Comparison of ENCODE assay signal across 16 cellular contexts in genomic region chr17:18031955-18032354, GRCh38. TPM values are rescaled to one million over a fixed set of nuclear protein-coding genes. Genes with fewer than 3 reads are reported as not detected.
DNase-seq lines count a peak whose midpoint lies in the region; ATAC-seq and TF ChIP-seq lines count a peak whose summit lies in the region.
"Had no signal": no experiment of that assay in that cellular context is flagged by ENCODE, and none has a peak within 500 bp of the region (broad histone marks: within the 10 kb centered on the region; RNA-seq: fewer than 3 reads in every experiment).

No MANE protein-coding gene starts in this region.

- no peak overlapping the region for H3K4me3 Mint-ChIP-seq in neural crest cell

- H3K27ac ChIP-seq in coronary artery: no peak overlapping the region
- H3K27ac ChIP-seq: epithelial cell of prostate, HL-60 had no signal

- peak; percentile 78 for DNase-seq in Daoy (ENCODE audit: low read depth)
- DNase-seq in epithelial cell of proximal tubule (ENCODE audit: low read depth): peak; percentile 18
- no peak for DNase-seq in neural crest cell (ENCODE audit: low read depth, low spot score)
- DNase-seq in GM03348 (ENCODE audit: low spot score): no peak
- no peak for DNase-seq in NCI-H1436 (lab: John Stamatoyannopoulos, UW)
- DNase-seq in coronary artery (ENCODE audit: low spot score): no peak
- DNase-seq: activated CD4-positive, alpha-beta T cell treated with anti-CD3 and anti-CD28 coated beads for 48 hours; BE2C; DMS79 treated with DMSO at 0.1 percent for 48 hours; NCI-H2171 had no signal

- peaks cover 13% of the 10 kb centered on the region for H3K4me1 Mint-ChIP-seq in neural crest cell

- H3K9me3 Mint-ChIP-seq in neural crest cell: no peaks in the 10 kb centered on the region
- H3K9me3 Mint-ChIP-seq: activated T-helper 2 cell treated with anti-CD3 and anti-CD28 coated beads, Interferon-gamma antibody, Interleukin-2, Interleukin-4, amounts not matched to agents 10 μg/mL and 5 μg/mL and 100 μg/mL, durations not matched to agents 14 hours and 24 hours and 36 hours had no signal

- no peaks in the 10 kb centered on the region for H3K27me3 Mint-ChIP-seq in neural crest cell (ENCODE audit: low read depth)

- no peak overlapping the region for H3K4me3 ChIP-seq in epithelial cell of proximal tubule (ENCODE audit: low read depth, low read length)
- H3K4me3 ChIP-seq in coronary artery: no peak overlapping the region

- no peak for TF ChIP-seq CTCF in epithelial cell of proximal tubule (conservative IDR thresholded peaks at IDR 0.05; ENCODE audit: low read depth, low read length)
- TF ChIP-seq CTCF in neural crest cell (conservative IDR thresholded peaks at IDR 0.05): no peak
- TF ChIP-seq CTCF in coronary artery (IDR thresholded peaks at IDR 0.05): no peak

- no peaks in the 10 kb centered on the region for H3K36me3 Mint-ChIP-seq in neural crest cell (ENCODE audit: low read depth)

- peak overlapping the region; percentile 12 for H3K27ac Mint-ChIP-seq in neural crest cell (ENCODE audit: unreplicated experiment)

- ATAC-seq in GM18498 (IDR thresholded peaks at IDR 0.05; ENCODE audit: unreplicated experiment): no peak
- ATAC-seq: sciatic nerve had no signal

TF ChIP-seq in PFSK-1, 5 proteins besides CTCF, POLR2A, EP300 and RAD21:
- TF ChIP-seq POLR2AphosphoS5 (IDR thresholded peaks at IDR 0.05; ENCODE audit: low read depth, low read length): no peak
- TF ChIP-seq FOXP2 (optimal IDR thresholded peaks at IDR 0.05; ENCODE audit: borderline replicate concordance, extremely low read depth, extremely low read length, insufficient read depth): peak; percentile 62
- no peak for TF ChIP-seq TAF1 (IDR thresholded peaks at IDR 0.05; ENCODE audit: borderline replicate concordance, insufficient read depth, low read length)
- no peak; a peak in 1 of 4 replicates for TF ChIP-seq REST (IDR thresholded peaks at IDR 0.05; ENCODE audit: insufficient read depth in 1 of 2, low read depth in 2 of 2, low read length in 2 of 2)

RNA-seq across cellular contexts. Expression of gene ATPAF2, which starts 7.0 kb away (rescaled TPM):
- total RNA-seq in Daoy (2014; rRNA removed; shearing (Covaris generic)): 20.2 and 21.6 TPM in 2 replicates
- 20.7 TPM for polyA plus RNA-seq in PFSK-1 (2012; ENCODE audit: insufficient read length, low read depth)
- total RNA-seq in epithelial cell of proximal tubule (10.2 and 19.5 TPM in 2 replicates), neural crest cell (20.3 and 23.1 TPM in 2 replicates)

RNA-seq across cellular contexts. Expression of gene GID4, which starts 7.3 kb away (rescaled TPM):
- total RNA-seq in Daoy (2014; rRNA removed; shearing (Covaris generic)): 2.7 and 5.5 TPM in 2 replicates
- 12.4 TPM for polyA plus RNA-seq in PFSK-1 (2012; ENCODE audit: insufficient read length, low read depth)
- total RNA-seq in epithelial cell of proximal tubule (4.8 and 7.0 TPM in 2 replicates), neural crest cell (11.8 and 12.2 TPM in 2 replicates)

RNA-seq across cellular contexts. Expression of gene DRG2, which starts 55.8 kb away (rescaled TPM):
- total RNA-seq in Daoy (2014; rRNA removed; shearing (Covaris generic)): 41.4 and 64.6 TPM in 2 replicates
- polyA plus RNA-seq in PFSK-1 (2012; ENCODE audit: insufficient read length, low read depth): 76.8 TPM
- total RNA-seq in epithelial cell of proximal tubule: 35.3 and 57.5 TPM in 2 replicates
- 40.3 and 41.5 TPM in 2 replicates for total RNA-seq in neural crest cell

RNA-seq across cellular contexts. Expression of gene DRC3, which starts 59.3 kb away (rescaled TPM):
- 1.1 and 1.5 TPM in 2 replicates for total RNA-seq in Daoy (2014; rRNA removed; shearing (Covaris generic))
- 3.6 TPM for polyA plus RNA-seq in PFSK-1 (2012; ENCODE audit: insufficient read length, low read depth)
- total RNA-seq in epithelial cell of proximal tubule (0.06 and 0.72 TPM in 2 replicates), neural crest cell (0.61 and 1.6 TPM in 2 replicates)
- total RNA-seq: activated T-helper 2 cell treated with anti-CD3 and anti-CD28 coated beads, Interferon-gamma antibody, Interleukin-2, Interleukin-4, amounts not matched to agents 10 μg/mL and 5 μg/mL and 100 μg/mL, durations not matched to agents 14 hours and 24 hours and 36 hours had no signal

RNA-seq across cellular contexts. Expression of gene TOM1L2, which starts 59.8 kb away (rescaled TPM):
- 13.7 and 14.9 TPM in 2 replicates for total RNA-seq in Daoy (2014; rRNA removed; shearing (Covaris generic))
- polyA plus RNA-seq in PFSK-1 (2012; ENCODE audit: insufficient read length, low read depth): 14.1 TPM
- total RNA-seq in epithelial cell of proximal tubule: 13.2 and 19.4 TPM in 2 replicates
- 15.9 and 16.3 TPM in 2 replicates for total RNA-seq in neural crest cell

Comparison
In these comparisons a context has a peak if more than half of its experiments do, and no peak if none do; other contexts are left out.
1. DNase-seq: peak in Daoy (single experiment) and epithelial cell of proximal tubule (single experiment); none in neural crest cell (single experiment), GM03348 (single experiment), NCI-H1436 (single experiment) and coronary artery (single experiment).